Comparison of ENCODE assay signal across 1 cellular context in the genomic region with DNA sequence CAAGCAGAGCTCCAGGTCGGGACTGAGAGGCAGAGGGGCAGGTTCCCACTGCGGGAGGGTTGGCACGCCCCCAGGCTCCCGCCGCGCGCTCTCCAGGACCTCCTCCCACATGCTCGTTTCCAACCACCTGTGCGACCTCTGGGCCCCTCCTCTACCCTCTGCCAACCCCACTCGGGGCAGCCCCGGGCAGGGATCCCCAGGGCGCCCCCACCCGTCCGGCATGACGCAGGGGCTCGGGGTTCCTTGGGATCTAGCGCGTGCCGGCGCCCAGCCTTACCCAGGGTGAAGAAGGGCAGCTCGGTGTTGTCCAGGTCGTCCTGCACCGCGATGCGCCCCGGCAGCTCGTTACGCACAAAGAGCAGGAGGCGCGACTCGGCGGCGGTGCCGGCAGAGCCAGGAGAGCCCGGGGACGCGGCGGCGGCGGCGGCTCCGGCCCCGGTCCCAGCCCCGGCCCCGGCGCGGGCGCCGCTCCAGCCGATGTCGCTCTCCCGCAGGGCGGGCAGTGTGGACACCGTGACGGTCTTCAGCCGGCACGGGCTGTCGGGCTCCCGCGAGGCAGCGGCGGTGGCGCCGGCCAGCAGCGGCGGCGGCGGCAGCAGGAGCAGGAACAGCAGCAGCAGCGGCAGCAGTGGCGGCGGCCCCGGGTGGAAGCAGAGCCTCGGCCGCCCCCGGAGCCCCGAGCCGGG.
TF ChIP-seq lines count a peak whose summit lies in the region.

No MANE protein-coding gene starts in this region.

TF ChIP-seq in IMR-90, 13 proteins besides CTCF, POLR2A, EP300 and RAD21 (continued from another document):
- TF ChIP-seq, protein P1, sequence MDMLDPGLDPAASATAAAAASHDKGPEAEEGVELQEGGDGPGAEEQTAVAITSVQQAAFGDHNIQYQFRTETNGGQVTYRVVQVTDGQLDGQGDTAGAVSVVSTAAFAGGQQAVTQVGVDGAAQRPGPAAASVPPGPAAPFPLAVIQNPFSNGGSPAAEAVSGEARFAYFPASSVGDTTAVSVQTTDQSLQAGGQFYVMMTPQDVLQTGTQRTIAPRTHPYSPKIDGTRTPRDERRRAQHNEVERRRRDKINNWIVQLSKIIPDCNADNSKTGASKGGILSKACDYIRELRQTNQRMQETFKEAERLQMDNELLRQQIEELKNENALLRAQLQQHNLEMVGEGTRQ (IDR thresholded peaks at IDR 0.05; ENCODE audit: low read depth, low read length): no peak
- TF ChIP-seq FOS (IDR thresholded peaks at IDR 0.05; ENCODE audit: low read depth, low read length) (no peak), MAFK (IDR thresholded peaks at IDR 0.05; ENCODE audit: low read depth, low read length) (no peak), BHLHE40 (IDR thresholded peaks at IDR 0.05; ENCODE audit: low read depth, low read length) (no peak)
- TF ChIP-seq, protein P2, sequence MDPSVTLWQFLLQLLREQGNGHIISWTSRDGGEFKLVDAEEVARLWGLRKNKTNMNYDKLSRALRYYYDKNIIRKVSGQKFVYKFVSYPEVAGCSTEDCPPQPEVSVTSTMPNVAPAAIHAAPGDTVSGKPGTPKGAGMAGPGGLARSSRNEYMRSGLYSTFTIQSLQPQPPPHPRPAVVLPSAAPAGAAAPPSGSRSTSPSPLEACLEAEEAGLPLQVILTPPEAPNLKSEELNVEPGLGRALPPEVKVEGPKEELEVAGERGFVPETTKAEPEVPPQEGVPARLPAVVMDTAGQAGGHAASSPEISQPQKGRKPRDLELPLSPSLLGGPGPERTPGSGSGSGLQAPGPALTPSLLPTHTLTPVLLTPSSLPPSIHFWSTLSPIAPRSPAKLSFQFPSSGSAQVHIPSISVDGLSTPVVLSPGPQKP (IDR thresholded peaks at IDR 0.05; ENCODE audit: borderline replicate concordance, low read depth, low read length): no peak
